Comparison of ENCODE assay signal across 1 cellular context in the genomic region with DNA sequence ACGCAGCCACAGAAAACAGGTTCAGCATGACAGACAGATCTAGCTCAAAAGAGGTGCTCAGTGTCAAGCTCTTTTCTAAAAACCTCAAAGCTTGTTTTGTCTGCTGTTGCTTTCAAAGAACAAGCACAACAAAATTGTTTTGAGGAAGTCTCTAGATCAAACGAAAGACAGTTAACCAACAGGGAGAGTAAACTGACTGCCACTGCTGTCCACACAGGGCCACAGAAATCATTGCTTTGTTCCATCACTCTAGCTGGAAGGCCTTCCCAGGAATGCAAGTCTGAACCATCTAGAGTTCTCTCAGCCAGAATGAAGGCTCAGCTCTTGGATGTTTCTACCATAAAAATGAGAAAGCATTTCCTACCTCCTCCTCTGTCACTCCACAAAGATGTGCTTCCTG.
TF ChIP-seq lines count a peak whose summit lies in the region.

No MANE protein-coding gene starts in this region.

TF ChIP-seq in GM23338, 12 proteins besides CTCF, POLR2A, EP300 and RAD21:
- TF ChIP-seq, protein P1, sequence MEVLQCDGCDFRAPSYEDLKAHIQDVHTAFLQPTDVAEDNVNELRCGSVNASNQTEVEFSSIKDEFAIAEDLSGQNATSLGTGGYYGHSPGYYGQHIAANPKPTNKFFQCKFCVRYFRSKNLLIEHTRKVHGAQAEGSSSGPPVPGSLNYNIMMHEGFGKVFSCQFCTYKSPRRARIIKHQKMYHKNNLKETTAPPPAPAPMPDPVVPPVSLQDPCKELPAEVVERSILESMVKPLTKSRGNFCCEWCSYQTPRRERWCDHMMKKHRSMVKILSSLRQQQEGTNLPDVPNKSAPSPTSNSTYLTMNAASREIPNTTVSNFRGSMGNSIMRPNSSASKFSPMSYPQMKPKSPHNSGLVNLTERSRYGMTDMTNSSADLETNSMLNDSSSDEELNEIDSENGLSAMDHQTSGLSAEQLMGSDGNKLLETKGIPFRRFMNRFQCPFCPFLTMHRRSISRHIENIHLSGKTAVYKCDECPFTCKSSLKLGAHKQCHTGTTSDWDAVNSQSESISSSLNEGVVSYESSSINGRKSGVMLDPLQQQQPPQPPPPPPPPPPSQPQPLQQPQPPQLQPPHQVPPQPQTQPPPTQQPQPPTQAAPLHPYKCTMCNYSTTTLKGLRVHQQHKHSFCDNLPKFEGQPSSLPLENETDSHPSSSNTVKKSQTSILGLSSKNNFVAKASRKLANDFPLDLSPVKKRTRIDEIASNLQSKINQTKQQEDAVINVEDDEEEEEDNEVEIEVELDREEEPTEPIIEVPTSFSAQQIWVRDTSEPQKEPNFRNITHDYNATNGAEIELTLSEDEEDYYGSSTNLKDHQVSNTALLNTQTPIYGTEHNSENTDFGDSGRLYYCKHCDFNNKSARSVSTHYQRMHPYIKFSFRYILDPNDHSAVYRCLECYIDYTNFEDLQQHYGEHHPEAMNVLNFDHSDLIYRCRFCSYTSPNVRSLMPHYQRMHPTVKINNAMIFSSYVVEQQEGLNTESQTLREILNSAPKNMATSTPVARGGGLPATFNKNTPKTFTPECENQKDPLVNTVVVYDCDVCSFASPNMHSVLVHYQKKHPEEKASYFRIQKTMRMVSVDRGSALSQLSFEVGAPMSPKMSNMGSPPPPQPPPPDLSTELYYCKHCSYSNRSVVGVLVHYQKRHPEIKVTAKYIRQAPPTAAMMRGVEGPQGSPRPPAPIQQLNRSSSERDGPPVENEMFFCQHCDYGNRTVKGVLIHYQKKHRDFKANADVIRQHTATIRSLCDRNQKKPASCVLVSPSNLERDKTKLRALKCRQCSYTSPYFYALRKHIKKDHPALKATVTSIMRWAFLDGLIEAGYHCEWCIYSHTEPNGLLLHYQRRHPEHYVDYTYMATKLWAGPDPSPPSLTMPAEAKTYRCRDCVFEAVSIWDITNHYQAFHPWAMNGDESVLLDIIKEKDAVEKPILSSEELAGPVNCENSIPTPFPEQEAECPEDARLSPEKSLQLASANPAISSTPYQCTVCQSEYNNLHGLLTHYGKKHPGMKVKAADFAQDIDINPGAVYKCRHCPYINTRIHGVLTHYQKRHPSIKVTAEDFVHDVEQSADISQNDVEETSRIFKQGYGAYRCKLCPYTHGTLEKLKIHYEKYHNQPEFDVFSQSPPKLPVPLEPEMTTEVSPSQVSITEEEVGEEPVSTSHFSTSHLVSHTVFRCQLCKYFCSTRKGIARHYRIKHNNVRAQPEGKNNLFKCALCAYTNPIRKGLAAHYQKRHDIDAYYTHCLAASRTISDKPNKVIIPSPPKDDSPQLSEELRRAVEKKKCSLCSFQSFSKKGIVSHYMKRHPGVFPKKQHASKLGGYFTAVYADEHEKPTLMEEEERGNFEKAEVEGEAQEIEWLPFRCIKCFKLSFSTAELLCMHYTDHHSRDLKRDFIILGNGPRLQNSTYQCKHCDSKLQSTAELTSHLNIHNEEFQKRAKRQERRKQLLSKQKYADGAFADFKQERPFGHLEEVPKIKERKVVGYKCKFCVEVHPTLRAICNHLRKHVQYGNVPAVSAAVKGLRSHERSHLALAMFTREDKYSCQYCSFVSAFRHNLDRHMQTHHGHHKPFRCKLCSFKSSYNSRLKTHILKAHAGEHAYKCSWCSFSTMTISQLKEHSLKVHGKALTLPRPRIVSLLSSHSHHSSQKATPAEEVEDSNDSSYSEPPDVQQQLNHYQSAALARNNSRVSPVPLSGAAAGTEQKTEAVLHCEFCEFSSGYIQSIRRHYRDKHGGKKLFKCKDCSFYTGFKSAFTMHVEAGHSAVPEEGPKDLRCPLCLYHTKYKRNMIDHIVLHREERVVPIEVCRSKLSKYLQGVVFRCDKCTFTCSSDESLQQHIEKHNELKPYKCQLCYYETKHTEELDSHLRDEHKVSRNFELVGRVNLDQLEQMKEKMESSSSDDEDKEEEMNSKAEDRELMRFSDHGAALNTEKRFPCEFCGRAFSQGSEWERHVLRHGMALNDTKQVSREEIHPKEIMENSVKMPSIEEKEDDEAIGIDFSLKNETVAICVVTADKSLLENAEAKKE (CRISPR knock-in tag; IDR thresholded peaks at IDR 0.05): no peak
- TF ChIP-seq REST (IDR thresholded peaks at IDR 0.05; ENCODE audit: unreplicated experiment) (no peak), ZNF114 (CRISPR knock-in tag; IDR thresholded peaks at IDR 0.05) (no peak), STAT1 (IDR thresholded peaks at IDR 0.05; ENCODE audit: unreplicated experiment) (no peak), EZH2phosphoT487 (IDR thresholded peaks at IDR 0.05; ENCODE audit: unreplicated experiment) (no peak), CREB1 (CRISPR knock-in tag; IDR thresholded peaks at IDR 0.05; ENCODE audit: low read depth) (no peak)
- TF ChIP-seq, protein P2, sequence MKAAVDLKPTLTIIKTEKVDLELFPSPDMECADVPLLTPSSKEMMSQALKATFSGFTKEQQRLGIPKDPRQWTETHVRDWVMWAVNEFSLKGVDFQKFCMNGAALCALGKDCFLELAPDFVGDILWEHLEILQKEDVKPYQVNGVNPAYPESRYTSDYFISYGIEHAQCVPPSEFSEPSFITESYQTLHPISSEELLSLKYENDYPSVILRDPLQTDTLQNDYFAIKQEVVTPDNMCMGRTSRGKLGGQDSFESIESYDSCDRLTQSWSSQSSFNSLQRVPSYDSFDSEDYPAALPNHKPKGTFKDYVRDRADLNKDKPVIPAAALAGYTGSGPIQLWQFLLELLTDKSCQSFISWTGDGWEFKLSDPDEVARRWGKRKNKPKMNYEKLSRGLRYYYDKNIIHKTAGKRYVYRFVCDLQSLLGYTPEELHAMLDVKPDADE (IDR thresholded peaks at IDR 0.05): no peak
